In the genomic region with DNA sequence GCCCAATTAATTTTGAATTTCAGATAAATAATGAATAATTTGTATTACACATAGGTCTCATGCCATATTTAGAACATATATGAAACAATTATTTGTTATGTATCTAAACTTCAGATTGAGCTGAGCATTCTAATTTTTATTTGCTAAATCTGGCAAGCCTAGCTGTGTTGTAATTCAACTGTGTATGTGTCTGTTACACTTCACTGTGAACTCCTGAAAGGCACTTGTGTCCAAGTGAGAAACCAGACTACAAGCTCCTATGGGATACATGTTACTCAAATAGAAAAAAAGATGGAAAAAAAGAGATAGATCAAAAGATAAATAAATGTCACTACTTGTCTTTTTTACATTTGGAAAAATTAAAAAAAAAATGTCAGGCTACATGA, we compare ENCODE assay signal across 1 cellular context.
TF ChIP-seq lines count a peak whose summit lies in the region.

No MANE protein-coding gene starts in this region.

TF ChIP-seq in IMR-90, 13 proteins besides CTCF, POLR2A, EP300 and RAD21 (continued from another document):
- no peak for TF ChIP-seq MAZ (IDR thresholded peaks at IDR 0.05; ENCODE audit: borderline replicate concordance, low read depth, low read length)
- no peak for TF ChIP-seq CEBPB (IDR thresholded peaks at IDR 0.05; ENCODE audit: low read depth, low read length)
